ENCODE assay signal across 8 cellular contexts in genomic region chr2:217978536-217979150, GRCh38. TPM values are rescaled to one million over a fixed set of nuclear protein-coding genes. Genes with fewer than 3 reads are reported as not detected.
DNase-seq lines count a peak whose midpoint lies in the region; ATAC-seq and TF ChIP-seq lines count a peak whose summit lies in the region.

No MANE protein-coding gene starts in this region.

- no peak overlapping the region for H3K27ac Mint-ChIP-seq in effector memory CD8-positive, alpha-beta T cell

- H3K4me3 ChIP-seq in HUES48 (ENCODE audit: low read depth, low read length) (peak overlapping the region; percentile 79), cardiac fibroblast (replicated peaks in 1 of 2; ENCODE audit: low read depth in 2 of 2, low read length in 2 of 2) (peak overlapping the region; percentile 25 to 43)

- no peaks in the 10 kb centered on the region for H3K36me3 ChIP-seq in HUES48 (ENCODE audit: control insufficient read depth, insufficient read depth, low read length)

- H3K4me1 Mint-ChIP-seq in effector memory CD8-positive, alpha-beta T cell (ENCODE audit: low read depth in 2 of 2), result no peaks in the 10 kb centered on the region

- no peak for ATAC-seq in effector memory CD8-positive, alpha-beta T cell (replicated peaks)

- 0 out of 2 replicates have a peak overlapping the region, but pooled peaks have one; percentile 26 for H3K9ac ChIP-seq in HUES48 (ENCODE audit: low read depth, low read length)

- peaks cover 15 to 28% of the 10 kb centered on the region in 2 donors for H3K27me3 Mint-ChIP-seq in effector memory CD8-positive, alpha-beta T cell

- no peak overlapping the region for H3K4me3 Mint-ChIP-seq in effector memory CD8-positive, alpha-beta T cell

- no peaks in the 10 kb centered on the region for H3K9me3 ChIP-seq in HUES48 (ENCODE audit: control insufficient read depth, insufficient read depth, low read length)

- no peak for DNase-seq in cardiac fibroblast (ENCODE audit: low read depth in 2 of 2)
- peak; percentile 82 for DNase-seq in iPS-NIHi7 (ENCODE audit: extremely low spot score)
- peak; percentile 16 for DNase-seq in renal cortical epithelial cell (ENCODE audit: low read depth)
- DNase-seq in effector memory CD8-positive, alpha-beta T cell, result no peak
- no peak for DNase-seq in activated naive CD4-positive, alpha-beta T cell (lab: John Stamatoyannopoulos, UW)
- DNase-seq in stimulated activated CD4-positive, alpha-beta T cell treated with anti-CD3 and anti-CD28 coated beads, Interleukin-12 subunit alpha, Interleukin-12 subunit beta, amount 100 ng/mL, for 4 hours, result no peak
- DNase-seq in activated CD4-positive, alpha-beta T cell treated with anti-CD3 and anti-CD28 coated beads for 1 hour, result no peak

- H3K36me3 Mint-ChIP-seq in effector memory CD8-positive, alpha-beta T cell (ENCODE audit: insufficient read depth), result no peaks in the 10 kb centered on the region

- peaks cover 7% of the 10 kb centered on the region for H3K4me1 ChIP-seq in HUES48 (ENCODE audit: control insufficient read depth, insufficient read depth, low read length)

- no peak for TF ChIP-seq CTCF in cardiac fibroblast (IDR thresholded peaks at IDR 0.05; ENCODE audit: low read depth, low read length)

- peaks cover 28% of the 10 kb centered on the region for H3K27me3 ChIP-seq in HUES48 (ENCODE audit: control insufficient read depth, insufficient read depth, low read length)

- no peaks in the 10 kb centered on the region for H3K9me3 Mint-ChIP-seq in effector memory CD8-positive, alpha-beta T cell

- peak overlapping the region; percentile 69 for H3K27ac ChIP-seq in HUES48 (ENCODE audit: low read depth, low read length)

RNA-seq across cellular contexts. Expression of gene TNS1, which starts 24.2 kb away (rescaled TPM):
- 36.1 and 206 TPM in 2 replicates for total RNA-seq in renal cortical epithelial cell

Comparison
In these comparisons a context has a peak if more than half of its experiments do, and no peak if none do; other contexts are left out.
1. DNase-seq: peak in iPS-NIHi7 (single experiment) and renal cortical epithelial cell (single experiment); none in cardiac fibroblast (0 of 2), effector memory CD8-positive, alpha-beta T cell (0 of 3), activated naive CD4-positive, alpha-beta T cell (0 of 4), stimulated activated CD4-positive, alpha-beta T cell treated with anti-CD3 and anti-CD28 coated beads, Interleukin-12 subunit alpha, Interleukin-12 subunit beta, amount 100 ng/mL, for 4 hours (single experiment) and activated CD4-positive, alpha-beta T cell treated with anti-CD3 and anti-CD28 coated beads for 1 hour (single experiment).